Comparison of ENCODE assay signal across 8 cellular contexts in genomic region chr11:65888163-65888814, GRCh38.
DNase-seq lines count a peak whose midpoint lies in the region; ATAC-seq and TF ChIP-seq lines count a peak whose summit lies in the region.

Gene FIBP (minus strand): TSS chr11:65888471. CDS start chr11:65888418, 53 bp downstream.

- H3K27me3 ChIP-seq in layer of hippocampus (ENCODE audit: control insufficient read depth, insufficient read depth, low read length): no peaks in the 10 kb centered on the region

- ATAC-seq in GM19035 (IDR thresholded peaks at IDR 0.05; ENCODE audit: unreplicated experiment) (peak; percentile 47), HG03442 (IDR thresholded peaks at IDR 0.05; ENCODE audit: unreplicated experiment) (peak; percentile 35)

- peak; percentile 72 for TF ChIP-seq CTCF in AG09309 (IDR thresholded peaks at IDR 0.05; ENCODE audit: control insufficient read depth, insufficient read depth, low read depth, low read length, missing control alignments)
- TF ChIP-seq CTCF in choroid plexus epithelial cell (conservative IDR thresholded peaks at IDR 0.05; ENCODE audit: low read depth, low read length): peak; percentile 66

- DNase-seq in AG09309 (ENCODE audit: low read depth): peak; percentile 87
- peak; percentile 70 for DNase-seq in NCI-H524 treated with DMSO at 0.1 percent for 48 hours (lab: John Stamatoyannopoulos, UW)
- DNase-seq in activated CD4-positive, alpha-beta T cell treated with anti-CD3 and anti-CD28 coated beads for 4 hours: peak; percentile 93 to 95
- DNase-seq in choroid plexus epithelial cell (ENCODE audit: low read depth): peak; percentile 98
- peak; percentile 88 to 97 (median 94) for DNase-seq in stimulated activated CD4-positive, alpha-beta T cell treated with anti-CD3 and anti-CD28 coated beads, Interleukin-1b, Interleukin-23, amount 100 ng/mL, for 24 hours (ENCODE audit: low read depth in 4 of 4, low spot score in 1 of 4)

- peak within 1 kb of the TSS; percentile 95 for H3K27ac ChIP-seq in layer of hippocampus (ENCODE audit: low read depth, low read length)

- peak within 1 kb of the TSS; percentile 92 for H3K4me3 ChIP-seq in AG09309 (ENCODE audit: control insufficient read depth, low read depth, low read length)
- H3K4me3 ChIP-seq in choroid plexus epithelial cell (ENCODE audit: low read depth, low read length): peak within 1 kb of the TSS; percentile 90

Comparison
In these comparisons a context has a peak if more than half of its experiments do, and no peak if none do; other contexts are left out.
1. Peak in every context shown above with its lines: DNase-seq, ATAC-seq, H3K4me3 ChIP-seq and H3K27ac ChIP-seq.